ENCODE assay signal across 2 cellular contexts in genomic region chr19:7795555-7796161, GRCh38.
TF ChIP-seq lines count a peak whose summit lies in the region.

No MANE protein-coding gene starts in this region.

TF ChIP-seq in IMR-90, 13 proteins besides CTCF, POLR2A, EP300 and RAD21:
- TF ChIP-seq CEBPB (IDR thresholded peaks at IDR 0.05; ENCODE audit: low read depth, low read length): no peak
- no peak for TF ChIP-seq NFE2L2 (IDR thresholded peaks at IDR 0.05; ENCODE audit: low read depth, low read length)
- TF ChIP-seq CHD1 (IDR thresholded peaks at IDR 0.05; ENCODE audit: low read depth, low read length): no peak
- no peak for TF ChIP-seq SMC3 (IDR thresholded peaks at IDR 0.05; ENCODE audit: low read depth, low read length)
- TF ChIP-seq, protein P1, sequence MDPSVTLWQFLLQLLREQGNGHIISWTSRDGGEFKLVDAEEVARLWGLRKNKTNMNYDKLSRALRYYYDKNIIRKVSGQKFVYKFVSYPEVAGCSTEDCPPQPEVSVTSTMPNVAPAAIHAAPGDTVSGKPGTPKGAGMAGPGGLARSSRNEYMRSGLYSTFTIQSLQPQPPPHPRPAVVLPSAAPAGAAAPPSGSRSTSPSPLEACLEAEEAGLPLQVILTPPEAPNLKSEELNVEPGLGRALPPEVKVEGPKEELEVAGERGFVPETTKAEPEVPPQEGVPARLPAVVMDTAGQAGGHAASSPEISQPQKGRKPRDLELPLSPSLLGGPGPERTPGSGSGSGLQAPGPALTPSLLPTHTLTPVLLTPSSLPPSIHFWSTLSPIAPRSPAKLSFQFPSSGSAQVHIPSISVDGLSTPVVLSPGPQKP (IDR thresholded peaks at IDR 0.05; ENCODE audit: borderline replicate concordance, low read depth, low read length): no peak
- no peak for TF ChIP-seq BHLHE40 (IDR thresholded peaks at IDR 0.05; ENCODE audit: low read depth, low read length)
- no peak for TF ChIP-seq RCOR1 (IDR thresholded peaks at IDR 0.05; ENCODE audit: insufficient replicate concordance, low read length)
- TF ChIP-seq RFX5 (IDR thresholded peaks at IDR 0.05; ENCODE audit: low read depth, low read length): no peak
- no peak for TF ChIP-seq MAFK (IDR thresholded peaks at IDR 0.05; ENCODE audit: low read depth, low read length)
- no peak for TF ChIP-seq USF2 (IDR thresholded peaks at IDR 0.05; ENCODE audit: low read depth, low read length)
- no peak for TF ChIP-seq MXI1 (IDR thresholded peaks at IDR 0.05; ENCODE audit: borderline replicate concordance, low read depth, low read length)
- no peak for TF ChIP-seq MAZ (IDR thresholded peaks at IDR 0.05; ENCODE audit: borderline replicate concordance, low read depth, low read length)
- no peak for TF ChIP-seq FOS (IDR thresholded peaks at IDR 0.05; ENCODE audit: low read depth, low read length)

TF ChIP-seq in endothelial cell of umbilical vein, 7 proteins besides CTCF, POLR2A, EP300 and RAD21:
- TF ChIP-seq JUN (IDR thresholded peaks at IDR 0.05; ENCODE audit: borderline replicate concordance, insufficient read depth, insufficient read length, low read depth): peak; percentile 84
- no peak for TF ChIP-seq MYC (IDR thresholded peaks at IDR 0.05; ENCODE audit: low read depth, low read length)
- TF ChIP-seq POLR2AphosphoS5 (IDR thresholded peaks at IDR 0.05; ENCODE audit: insufficient read depth, low read depth, low read length): peak; percentile 96
- TF ChIP-seq EZH2 (IDR thresholded peaks at IDR 0.05; ENCODE audit: borderline replicate concordance, low read depth, low read length, severe bottlenecking): no peak
- TF ChIP-seq GATA2 (IDR thresholded peaks at IDR 0.05; ENCODE audit: insufficient read depth, insufficient read length, low read depth, low read length): peak; percentile 97
- peak; percentile 94 for TF ChIP-seq FOS (IDR thresholded peaks at IDR 0.05; ENCODE audit: borderline replicate concordance, insufficient read depth, low read length)
TF ChIP-seq in endothelial cell of umbilical vein: peak in this region for 4.
